In the genomic region with DNA sequence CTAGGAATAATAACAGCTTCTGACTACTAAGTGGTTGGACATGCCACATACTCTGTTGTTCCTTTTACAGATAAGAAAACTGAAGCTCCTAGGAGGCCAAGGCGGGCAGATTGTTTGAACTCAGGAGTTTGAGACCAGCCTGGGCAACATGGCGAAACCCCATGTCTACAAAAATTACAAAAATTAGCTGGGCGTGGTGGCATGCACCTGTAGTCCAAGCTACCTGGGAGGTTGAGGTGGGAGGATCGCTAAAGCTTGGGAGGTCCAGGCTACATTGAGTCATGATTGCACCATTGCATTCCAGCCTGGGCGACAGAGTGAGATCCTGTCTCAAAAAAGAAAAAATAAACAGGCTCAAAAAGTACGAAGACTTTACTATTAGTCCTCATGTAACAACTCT, we compare ENCODE assay signal across 3 cellular contexts.
"Had no signal": no experiment of that assay in that cellular context is flagged by ENCODE, and none has a peak within 500 bp of the region (broad histone marks: within the 10 kb centered on the region; RNA-seq: fewer than 3 reads in every experiment).

No MANE protein-coding gene starts in this region.

- H3K4me3 ChIP-seq: GM12878 had no signal

- DNase-seq: GDM1, GF-D8 had no signal
